8 cellular contexts compared by ENCODE assay signal in genomic region chr9:95313010-95313498, GRCh38. TPM values are rescaled to one million over a fixed set of nuclear protein-coding genes. Genes with fewer than 3 reads are reported as not detected.
A peak's percentile ranks its signal among the peaks of the same experiment; 100 is the strongest.
DNase-seq lines count a peak whose midpoint lies in the region; TF ChIP-seq lines count a peak whose summit lies in the region.

No MANE protein-coding gene starts in this region.

- H3K27ac ChIP-seq in urinary bladder (ENCODE audit: low read depth), result no peak overlapping the region

- POLR2A ChIA-PET in BJ (lab: Charles Lee), result no interaction called here

- WGBS in urinary bladder, result 39% methylated on average over 29 of the region's 29 CpGs

- H3K27me3 ChIP-seq in BJ (ENCODE audit: control insufficient read depth, insufficient read depth, low read length), result no peaks in the 10 kb centered on the region

- DNase-seq in BJ (ENCODE audit: low read depth) (no peak), HT1080 (ENCODE audit: low read depth) (peak; percentile 6), RPMI7951 (ENCODE audit: low read depth) (peak; percentile 78), epithelial cell of proximal tubule (ENCODE audit: low read depth) (peak; percentile 32), midbrain (lab: John Stamatoyannopoulos, UW) (peak; percentile 15), GM19240 (ENCODE audit: insufficient read length, low spot score) (no peak), MV-4-11 (lab: John Stamatoyannopoulos, UW) (no peak)

- H3K36me3 ChIP-seq in BJ (ENCODE audit: control insufficient read depth, insufficient read depth, low read length) (no peaks in the 10 kb centered on the region), urinary bladder (ENCODE audit: insufficient read depth) (no peaks in the 10 kb centered on the region)

- peak overlapping the region; percentile 34 for H3K4me3 ChIP-seq in BJ (ENCODE audit: low read depth, low read length)
- peak overlapping the region; percentile 59 for H3K4me3 ChIP-seq in epithelial cell of proximal tubule (ENCODE audit: low read depth, low read length)
- peak overlapping the region; percentile 17 for H3K4me3 ChIP-seq in urinary bladder (ENCODE audit: low read depth, low read length)

- TF ChIP-seq CTCF in BJ (IDR thresholded peaks at IDR 0.05; ENCODE audit: insufficient read depth, low read depth, low read length) (no peak), epithelial cell of proximal tubule (conservative IDR thresholded peaks at IDR 0.05; ENCODE audit: low read depth, low read length) (no peak)

- H3K4me1 ChIP-seq in urinary bladder (ENCODE audit: insufficient read depth), result no peaks in the 10 kb centered on the region

- CTCF ChIA-PET in BJ (lab: Yijun Ruan, JAX), result interaction anchor here (0.6 kb wide), 1 partner anchor 1318 kb away, joined by 3 read pairs; no protein-coding TSS in a partner anchor

RNA-seq across cellular contexts. Expression of gene FANCC, which starts 4.5 kb away (rescaled TPM):
- polyA plus RNA-seq in BJ (2011; rRNA removed) (5.5 and 6.1 TPM in 2 replicates), urinary bladder (4.6 TPM)
- 4.4 and 6.8 TPM in 2 replicates for polyA minus RNA-seq in BJ (2011; rRNA and poly(A)+ RNA removed)
- 5.6 and 6.8 TPM in 2 replicates for total RNA-seq in HT1080 (2014; rRNA removed; shearing (Covaris generic))
- polyA plus RNA-seq in HT1080 (2015; cell fraction: cytosol; rRNA removed), result 10.8 TPM in 2 replicates
- polyA plus RNA-seq in HT1080 (2015; cell fraction: nucleus; rRNA removed), result 15.5 and 21.1 TPM in 2 replicates
- total RNA-seq in RPMI7951 (2014; rRNA removed; shearing (Covaris generic)), result 7.9 and 9.5 TPM in 2 replicates
- total RNA-seq in epithelial cell of proximal tubule (5.6 and 9.4 TPM in 2 replicates), urinary bladder (25.7 TPM)

Comparison
In these comparisons a context has a peak if more than half of its experiments do, and no peak if none do; other contexts are left out.
1. DNase-seq: peak in HT1080 (single experiment), RPMI7951 (single experiment), epithelial cell of proximal tubule (single experiment) and midbrain (single experiment); none in BJ (single experiment), GM19240 (single experiment) and MV-4-11 (single experiment).
2. Peak in every context shown above with its lines, with median percentiles within 50 percentile points of each other: H3K4me3 ChIP-seq.